Comparison of ENCODE assay signal across 10 cellular contexts in genomic region chr1:147451628-147452027, GRCh38.
"Had no signal": no experiment of that assay in that cellular context is flagged by ENCODE, and none has a peak within 500 bp of the region (broad histone marks: within the 10 kb centered on the region; RNA-seq: fewer than 3 reads in every experiment).

No MANE protein-coding gene starts in this region.

- DNase-seq: H9, HCEC 1CT, HFFc6, Kasumi-1, KG1 had no signal

- H3K4me2 ChIP-seq: GM23338 had no signal

- H2AFZ ChIP-seq: GM23338 had no signal

- FAIRE-seq: H1, H54, HTR-8/SVneo had no signal

- H3K4me3 ChIP-seq: GM23338, K562 had no signal

- ATAC-seq: GM23338, K562 had no signal
